Comparison of ENCODE assay signal across 8 cellular contexts in genomic region chr12:132886529-132887477, GRCh38. TPM values are rescaled to one million over a fixed set of nuclear protein-coding genes. Genes with fewer than 3 reads are reported as not detected.
DNase-seq lines count a peak whose midpoint lies in the region; ATAC-seq lines count a peak whose summit lies in the region.

No MANE protein-coding gene starts in this region.

- H3K9ac ChIP-seq in mucosa of rectum (ENCODE audit: low read depth in 1 of 2, low read length in 2 of 2): peak overlapping the region; percentile 52 to 69

- intact Hi-C loops in Right ventricle myocardium inferior (cut with DNase I): loop anchor here (5.0 kb wide), 1 partner anchor 120 kb away; no protein-coding TSS in a partner anchor
- intact Hi-C loops in cardiac septum (cut with DNase I): loop anchor here (2.0 to 5.0 kb wide), 2 partner anchors 58 to 125 kb away; partner anchors contain the start of genes ANKLE2 and GOLGA3

- H3K36me3 ChIP-seq in effector memory CD4-positive, alpha-beta T cell (ENCODE audit: control insufficient read depth, insufficient read depth, low read length): peaks cover 8% of the 10 kb centered on the region
- H3K36me3 ChIP-seq in mucosa of rectum (ENCODE audit: control insufficient read depth in 2 of 2, insufficient read depth in 2 of 2, low read length in 2 of 2): no peaks in the 10 kb centered on the region

- peak overlapping the region; percentile 87 for H3K4me3 ChIP-seq in effector memory CD4-positive, alpha-beta T cell (ENCODE audit: insufficient read depth, low read depth, low read length, poor library complexity, severe bottlenecking)
- H3K4me3 ChIP-seq in mucosa of rectum (ENCODE audit: low read length in 2 of 2): peak overlapping the region; percentile 77 to 85

- ATAC-seq in Right ventricle myocardium inferior (peak; percentile 1), HG02970 (IDR thresholded peaks at IDR 0.05; ENCODE audit: low FRiP score, unreplicated experiment) (peak; percentile 11)

- peak overlapping the region; percentile 54 for H3K27ac ChIP-seq in effector memory CD4-positive, alpha-beta T cell (ENCODE audit: insufficient read depth, low read length, poor library complexity, severe bottlenecking)
- H3K27ac ChIP-seq in mucosa of rectum (ENCODE audit: low read depth in 2 of 2, low read length in 2 of 2): peak overlapping the region; percentile 52 to 97

- no peaks in the 10 kb centered on the region for H3K27me3 ChIP-seq in effector memory CD4-positive, alpha-beta T cell (replicated peaks; ENCODE audit: control insufficient read depth, insufficient read depth, low read length, poor library complexity, severe bottlenecking)
- H3K27me3 ChIP-seq in mucosa of rectum (ENCODE audit: control insufficient read depth in 2 of 2, insufficient read depth in 2 of 2, low read length in 2 of 2): no peaks in the 10 kb centered on the region

- no peaks in the 10 kb centered on the region for H3K4me1 ChIP-seq in effector memory CD4-positive, alpha-beta T cell (ENCODE audit: control insufficient read depth, insufficient read depth, low read length, poor library complexity, severe bottlenecking)
- peaks cover 0 to 8% of the 10 kb centered on the region in 2 donors for H3K4me1 ChIP-seq in mucosa of rectum (ENCODE audit: control insufficient read depth in 2 of 2, insufficient read depth in 2 of 2, low read length in 2 of 2)

- DNase-seq in Right ventricle myocardium inferior (ENCODE audit: missing footprints) (no peak), cardiac septum (ENCODE audit: low spot score) (no peak), RPMI8226 (peak; percentile 7), SW 1271 (lab: John Stamatoyannopoulos, UW) (no peak), T1000 (lab: John Stamatoyannopoulos, UW) (no peak)
- DNase-seq in effector memory CD4-positive, alpha-beta T cell: no peak

- H3K9me3 ChIP-seq in effector memory CD4-positive, alpha-beta T cell (ENCODE audit: control insufficient read depth, low read length): no peaks in the 10 kb centered on the region
- no peaks in the 10 kb centered on the region for H3K9me3 ChIP-seq in mucosa of rectum (ENCODE audit: control insufficient read depth in 2 of 2, low read length in 2 of 2)

RNA-seq across cellular contexts. Expression of gene CHFR, which starts 0.6 kb away (rescaled TPM):
- total RNA-seq in Right ventricle myocardium inferior: 14.1 TPM
- 22.5 TPM for total RNA-seq in cardiac septum

RNA-seq across cellular contexts. Expression of gene GOLGA3, which starts 58.1 kb away (rescaled TPM):
- total RNA-seq in Right ventricle myocardium inferior: 26.5 TPM
- total RNA-seq in cardiac septum: 50.1 TPM
